8 cellular contexts compared by ENCODE assay signal in the genomic region with DNA sequence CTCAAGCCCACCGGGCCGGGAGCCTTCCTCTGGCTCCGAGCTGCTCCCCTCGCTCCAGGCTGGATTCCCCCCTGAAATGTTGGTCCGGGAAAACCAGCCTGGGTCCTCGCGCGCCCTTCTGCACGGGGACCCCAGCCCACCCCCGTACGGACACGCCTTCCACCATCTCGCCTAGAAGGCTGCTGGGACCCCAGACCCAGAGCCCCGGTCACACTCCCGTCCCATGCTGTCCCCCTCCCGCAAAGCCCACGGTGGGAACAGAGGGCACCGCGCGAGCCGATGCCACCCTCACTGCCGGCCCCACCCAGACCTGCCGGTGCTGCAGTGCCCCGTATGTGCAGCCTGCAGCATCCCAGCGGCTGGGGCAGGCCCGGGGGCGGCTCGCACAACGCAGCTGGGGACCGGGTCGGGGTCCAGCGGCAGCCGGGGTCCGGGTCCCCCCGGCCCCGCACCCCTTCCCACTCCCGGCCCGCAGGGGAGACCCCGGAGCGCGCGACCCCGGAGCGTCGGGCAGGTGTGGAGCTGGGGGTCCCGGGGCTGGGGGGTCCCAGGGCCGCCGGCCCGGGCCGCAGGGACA. TPM values are rescaled to one million over a fixed set of nuclear protein-coding genes. Genes with fewer than 3 reads are reported as not detected.
DNase-seq lines count a peak whose midpoint lies in the region; ATAC-seq and TF ChIP-seq lines count a peak whose summit lies in the region.

No MANE protein-coding gene starts in this region.

- peak overlapping the region; percentile 98 for H3K4me3 ChIP-seq in CD8-positive, alpha-beta T cell (ENCODE audit: low read depth, low read length)
- H3K4me3 ChIP-seq in endodermal cell (ENCODE audit: low read length): peak overlapping the region; percentile 73
- peak overlapping the region; percentile 62 for H3K4me3 ChIP-seq in neural progenitor cell

- no peak for TF ChIP-seq CTCF in CD8-positive, alpha-beta T cell (IDR thresholded peaks at IDR 0.05)
- TF ChIP-seq CTCF in endodermal cell (conservative IDR thresholded peaks at IDR 0.05) (no peak), neural progenitor cell (IDR thresholded peaks at IDR 0.05) (no peak), RWPE1 (conservative IDR thresholded peaks at IDR 0.05; ENCODE audit: low read depth) (no peak)

- peak overlapping the region; percentile 100 for H3K4me3 Mint-ChIP-seq in CD8-positive, alpha-beta T cell
- H3K4me3 Mint-ChIP-seq in endodermal cell (peak overlapping the region; percentile 55), neural progenitor cell (peak overlapping the region; percentile 78)

- no peaks in the 10 kb centered on the region for H3K27me3 ChIP-seq in CD8-positive, alpha-beta T cell (ENCODE audit: insufficient read depth, low read length)
- peaks cover 59% of the 10 kb centered on the region for H3K27me3 ChIP-seq in endodermal cell (ENCODE audit: control insufficient read depth, insufficient read depth, low read length, poor library complexity, severe bottlenecking)
- peaks cover 70% of the 10 kb centered on the region for H3K27me3 ChIP-seq in neural progenitor cell

- H3K36me3 ChIP-seq in CD8-positive, alpha-beta T cell (ENCODE audit: insufficient read depth, low read length): peaks cover 21% of the 10 kb centered on the region
- no peaks in the 10 kb centered on the region for H3K36me3 ChIP-seq in endodermal cell (ENCODE audit: control insufficient read depth, insufficient read depth, low read length)
- H3K36me3 ChIP-seq in neural progenitor cell: no peaks in the 10 kb centered on the region

- peak overlapping the region; percentile 98 for H3K27ac ChIP-seq in CD8-positive, alpha-beta T cell (ENCODE audit: low read depth, low read length)
- H3K27ac ChIP-seq in endodermal cell (ENCODE audit: low read depth, low read length): no peak overlapping the region
- H3K27ac ChIP-seq in neural progenitor cell: no peak overlapping the region
- H3K27ac ChIP-seq in RWPE1: no peak overlapping the region

- peaks cover 61% of the 10 kb centered on the region for H3K4me1 ChIP-seq in CD8-positive, alpha-beta T cell (ENCODE audit: insufficient read depth, low read length)
- H3K4me1 ChIP-seq in endodermal cell (ENCODE audit: control insufficient read depth, insufficient read depth, low read length) (peaks cover 7% of the 10 kb centered on the region), neural progenitor cell (peaks cover 42% of the 10 kb centered on the region)

- DNase-seq in CD8-positive, alpha-beta T cell: peak in 6 of 7 experiments; percentile 45 to 80 (median 58)
- DNase-seq in activated CD4-positive, CD25-positive, alpha-beta regulatory T cell treated with anti-CD3 and anti-CD28 coated beads, Interleukin-2, amount 50 U/mL, for 72 hours: peak; percentile 55
- DNase-seq in endodermal cell (peak; percentile 66), neural progenitor cell (ENCODE audit: low spot score) (peak; percentile 39), NCI-H524 treated with DMSO at 0.1 percent for 48 hours (lab: John Stamatoyannopoulos, UW) (no peak), cerebellar nuclear complex (lab: John Stamatoyannopoulos, UW) (no peak), RWPE1 (ENCODE audit: low spot score) (no peak)
- no peak for DNase-seq in NK-92 treated with Interleukin-12 subunit alpha and Interleukin-12 subunit beta, amount 100 ng/mL, for 24 hours (lab: John Stamatoyannopoulos, UW)

- peak overlapping the region; percentile 98 for H3K27ac Mint-ChIP-seq in CD8-positive, alpha-beta T cell
- H3K27ac Mint-ChIP-seq in endodermal cell: no peak overlapping the region
- no peak overlapping the region for H3K27ac Mint-ChIP-seq in neural progenitor cell

- no peaks in the 10 kb centered on the region for H3K27me3 Mint-ChIP-seq in CD8-positive, alpha-beta T cell (ENCODE audit: low read depth)
- H3K27me3 Mint-ChIP-seq in endodermal cell (ENCODE audit: insufficient read depth): peaks cover 49% of the 10 kb centered on the region
- H3K27me3 Mint-ChIP-seq in neural progenitor cell (ENCODE audit: insufficient read depth, low read depth): peaks cover 36% of the 10 kb centered on the region

- H3K9ac ChIP-seq in endodermal cell (ENCODE audit: extremely low read depth, low read length, poor library complexity, severe bottlenecking) (no peak overlapping the region), neural progenitor cell (no peak overlapping the region)

- no peaks in the 10 kb centered on the region for H4K20me1 ChIP-seq in neural progenitor cell (ENCODE audit: low read depth)

- H3K4me1 Mint-ChIP-seq in CD8-positive, alpha-beta T cell (ENCODE audit: low read depth): peaks cover 63% of the 10 kb centered on the region
- H3K4me1 Mint-ChIP-seq in endodermal cell (peaks cover 23% of the 10 kb centered on the region), neural progenitor cell (peaks cover 45% of the 10 kb centered on the region)

- H3K36me3 Mint-ChIP-seq in CD8-positive, alpha-beta T cell: peaks cover 50% of the 10 kb centered on the region
- H3K36me3 Mint-ChIP-seq in endodermal cell (ENCODE audit: low read depth): peaks cover 3% of the 10 kb centered on the region
- H3K36me3 Mint-ChIP-seq in neural progenitor cell: peaks cover 4% of the 10 kb centered on the region

- CTCF ChIA-PET in CD8-positive, alpha-beta T cell (lab: Charles Lee): interaction anchor here (1.4 to 4.8 kb wide), 4 partner anchors 9 to 250 kb away, joined by 5 to 24 read pairs (median 10); no protein-coding TSS in a partner anchor
- CTCF ChIA-PET in RWPE1 (lab: Yijun Ruan, JAX): no interaction called here

- H2AFZ ChIP-seq in neural progenitor cell (replicated peaks): peak overlapping the region; percentile 70

- no peaks in the 10 kb centered on the region for H3K9me3 ChIP-seq in CD8-positive, alpha-beta T cell (ENCODE audit: low read length)
- H3K9me3 ChIP-seq in endodermal cell (ENCODE audit: control insufficient read depth, low read length) (no peaks in the 10 kb centered on the region), neural progenitor cell (ENCODE audit: low read depth) (no peaks in the 10 kb centered on the region)

- no peaks in the 10 kb centered on the region for H3K79me2 ChIP-seq in neural progenitor cell (ENCODE audit: low read depth)

- peak overlapping the region; percentile 94 for H3K4me2 ChIP-seq in neural progenitor cell

- H3K9me3 Mint-ChIP-seq in CD8-positive, alpha-beta T cell: no peaks in the 10 kb centered on the region
- no peaks in the 10 kb centered on the region for H3K9me3 Mint-ChIP-seq in endodermal cell
- H3K9me3 Mint-ChIP-seq in neural progenitor cell: no peaks in the 10 kb centered on the region

- H3F3A ChIP-seq in neural progenitor cell (ENCODE audit: low read depth): peaks cover 30% of the 10 kb centered on the region

- peak; percentile 25 for ATAC-seq in CD8-positive, alpha-beta T cell

- WGBS in endodermal cell (ENCODE audit: insufficient coverage in 1 of 2, insufficient read length in 1 of 2), 2 experiments: 0 to 4% methylated on average over 4 to 50 of the region's 50 CpGs

- intact Hi-C loops in CD8-positive, alpha-beta T cell (cut with DNase I, micrococcal nuclease): loop anchor here (2.0 to 10.0 kb wide), 5 partner anchors 39 to 605 kb away; a partner anchor contains a TSS

- POLR2A ChIA-PET in CD8-positive, alpha-beta T cell (lab: Charles Lee): interaction anchor here (0.6 to 3.5 kb wide), 19 partner anchors 8 to 254 kb away, joined by 3 to 25 read pairs (median 6); a partner anchor contains a TSS
- POLR2A ChIA-PET in RWPE1 (lab: Yijun Ruan, JAX; ENCODE audit: low non-redundant PET): no interaction called here

RNA-seq across cellular contexts. Expression of a gene that starts 0.9 kb away (rescaled TPM):
- total RNA-seq in CD8-positive, alpha-beta T cell: 100 to 1,000 TPM; 909 to 922 TPM
- total RNA-seq in endodermal cell (1 to 10 TPM; 1.6 to 3.7 TPM), neural progenitor cell (ENCODE audit: low replicate concordance) (1.9 and 3.2 TPM in 2 replicates)
- 2.2 TPM for polyA plus RNA-seq in endodermal cell (2013, experiment 1 of 2)
- 3.2 TPM for polyA plus RNA-seq in endodermal cell (2013, experiment 2 of 2)

Comparison
In these comparisons a context has a peak if more than half of its experiments do, and no peak if none do; other contexts are left out.
1. DNase-seq: peak in CD8-positive, alpha-beta T cell (6 of 7), activated CD4-positive, CD25-positive, alpha-beta regulatory T cell treated with anti-CD3 and anti-CD28 coated beads, Interleukin-2, amount 50 U/mL, for 72 hours (single experiment), endodermal cell (single experiment) and neural progenitor cell (single experiment); none in NCI-H524 treated with DMSO at 0.1 percent for 48 hours (single experiment), NK-92 treated with Interleukin-12 subunit alpha and Interleukin-12 subunit beta, amount 100 ng/mL, for 24 hours (single experiment), cerebellar nuclear complex (0 of 2) and RWPE1 (single experiment).
2. RNA of a gene that starts 0.9 kb away (total RNA-seq): 909 to 922 TPM in CD8-positive, alpha-beta T cell; 1.6 to 3.7 TPM in endodermal cell and 1.9 to 3.2 TPM in neural progenitor cell; every median in the first group is over 100 times any median in the second.
3. Peak in every context shown above with its lines, with median percentiles within 50 percentile points of each other: H3K4me3 ChIP-seq and H3K4me3 Mint-ChIP-seq.